ENCODE assay signal across 22 cellular contexts in the genomic region with DNA sequence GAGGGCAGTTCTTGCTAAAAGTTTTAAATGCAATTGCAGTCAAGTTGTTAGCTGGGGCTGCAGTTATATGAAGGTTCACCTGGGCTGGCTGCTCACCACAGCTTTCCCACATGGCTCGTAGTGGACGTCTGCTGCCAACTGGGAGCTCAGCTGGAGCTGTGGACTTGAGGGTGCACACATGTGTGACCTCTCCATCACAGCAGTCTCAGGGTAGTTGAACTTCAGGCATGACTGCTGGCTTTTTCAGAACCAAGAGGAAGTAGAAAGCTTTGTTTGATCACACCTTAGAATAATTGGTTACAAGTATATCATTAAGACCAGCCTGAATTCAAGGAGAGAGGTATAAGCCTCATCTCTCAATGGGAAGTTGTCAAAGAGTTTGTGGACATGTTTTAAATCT.
DNase-seq lines count a peak whose midpoint lies in the region; ATAC-seq and TF ChIP-seq lines count a peak whose summit lies in the region.
"Had no signal": no experiment of that assay in that cellular context is flagged by ENCODE, and none has a peak within 500 bp of the region (broad histone marks: within the 10 kb centered on the region; RNA-seq: fewer than 3 reads in every experiment).

No MANE protein-coding gene starts in this region.

- WGBS in prostate gland = 80% methylated on average over 2 of the region's 2 CpGs

- no peak overlapping the region for H3K27ac ChIP-seq in prostate gland
- H3K27ac ChIP-seq: 22Rv1, lower lobe of right lung, PC-9 had no signal

- in situ Hi-C loops in GM13977 (cut with MboI; ENCODE audit: low pct_unique_long_range_greater_than_20kb, low sequenced_read_pairs, unreplicated experiment) = no loop called here

- ATAC-seq in GM21390 (IDR thresholded peaks at IDR 0.05; ENCODE audit: unreplicated experiment) (peak; percentile 40), HG03432 (IDR thresholded peaks at IDR 0.05; ENCODE audit: unreplicated experiment) (peak; percentile 54)
- ATAC-seq in stimulated activated naive B cell treated with anti-CD40 and anti-IgM and Interleukin-4, amounts not matched to agents 10 μg/mL and 1 μg/mL and 100 μg/mL, for 72 hours (replicated peaks) = peak; percentile 38 to 60
- ATAC-seq: activated CD8-positive, alpha-beta memory T cell treated with anti-CD3 and anti-CD28 coated beads, Interleukin-2, amount 10 ng/mL, durations not matched to agents 7 days and 5 days; lower lobe of right lung had no signal

- peak; percentile 1 for DNase-seq in DMS53 (lab: John Stamatoyannopoulos, UW)
- no peak for DNase-seq in DMS53 treated with DMSO at 0.1 percent for 48 hours (lab: John Stamatoyannopoulos, UW; ENCODE audit: unreplicated experiment)
- DNase-seq in stimulated activated naive B cell treated with anti-CD40 and anti-IgM and Interleukin-4, amounts not matched to agents 10 μg/mL and 1 μg/mL and 100 μg/mL, for 72 hours = no peak
- no peak for DNase-seq in HCEC 1CT
- no peak for DNase-seq in GM13977 (ENCODE audit: low spot score)
- no peak for DNase-seq in prostate gland (ENCODE audit: low spot score)
- DNase-seq: activated CD4-positive, alpha-beta T cell treated with anti-CD3 and anti-CD28 coated beads for 48 hours; activated CD8-positive, alpha-beta memory T cell treated with anti-CD3 and anti-CD28 coated beads, Interleukin-2, amount 10 ng/mL, durations not matched to agents 7 days and 5 days; activated naive CD8-positive, alpha-beta T cell treated with anti-CD3 and anti-CD28 coated beads, Interleukin-2, amount 10 ng/mL, durations not matched to agents 7 days and 5 days; AML-193; Caco-2; effector CD8-positive, alpha-beta T cell; foreskin melanocyte; GOT3; IMR-90; lower lobe of right lung; NCI-H524; occipital lobe; PC-9 had no signal

- intact Hi-C loops in prostate gland (cut with DNase I) = no loop called here

- no peaks in the 10 kb centered on the region for H3K4me1 ChIP-seq in prostate gland (replicated peaks)
- H3K4me1 ChIP-seq: Caco-2, lower lobe of right lung had no signal

- peaks cover 19 to 60% of the 10 kb centered on the region in 2 donors for H3K4me1 Mint-ChIP-seq in stimulated activated naive B cell treated with anti-CD40 and anti-IgM and Interleukin-4, amounts not matched to agents 10 μg/mL and 1 μg/mL and 100 μg/mL, for 72 hours
- H3K4me1 Mint-ChIP-seq: activated CD8-positive, alpha-beta memory T cell treated with anti-CD3 and anti-CD28 coated beads, Interleukin-2, amount 10 ng/mL, durations not matched to agents 7 days and 5 days; activated naive CD8-positive, alpha-beta T cell treated with anti-CD3 and anti-CD28 coated beads, Interleukin-2, amount 10 ng/mL, durations not matched to agents 7 days and 5 days had no signal

- H3K4me3 ChIP-seq in prostate gland = no peak overlapping the region
- H3K4me3 ChIP-seq: lower lobe of right lung, PC-9 had no signal

- no peaks in the 10 kb centered on the region for H3K27me3 Mint-ChIP-seq in stimulated activated naive B cell treated with anti-CD40 and anti-IgM and Interleukin-4, amounts not matched to agents 10 μg/mL and 1 μg/mL and 100 μg/mL, for 72 hours
- H3K27me3 Mint-ChIP-seq: activated CD8-positive, alpha-beta memory T cell treated with anti-CD3 and anti-CD28 coated beads, Interleukin-2, amount 10 ng/mL, durations not matched to agents 7 days and 5 days; activated naive CD8-positive, alpha-beta T cell treated with anti-CD3 and anti-CD28 coated beads, Interleukin-2, amount 10 ng/mL, durations not matched to agents 7 days and 5 days had no signal

- peaks cover 0 to 4% of the 10 kb centered on the region in 2 donors for H3K36me3 Mint-ChIP-seq in stimulated activated naive B cell treated with anti-CD40 and anti-IgM and Interleukin-4, amounts not matched to agents 10 μg/mL and 1 μg/mL and 100 μg/mL, for 72 hours
- H3K36me3 Mint-ChIP-seq: activated CD8-positive, alpha-beta memory T cell treated with anti-CD3 and anti-CD28 coated beads, Interleukin-2, amount 10 ng/mL, durations not matched to agents 7 days and 5 days; activated naive CD8-positive, alpha-beta T cell treated with anti-CD3 and anti-CD28 coated beads, Interleukin-2, amount 10 ng/mL, durations not matched to agents 7 days and 5 days had no signal

- TF ChIP-seq CTCF in GM13977 (IDR thresholded peaks at IDR 0.05; ENCODE audit: extremely low read depth, insufficient read depth, missing control alignments) (no peak), prostate gland (IDR thresholded peaks at IDR 0.05) (no peak)

- no peaks in the 10 kb centered on the region for H3K27me3 ChIP-seq in prostate gland (replicated peaks; ENCODE audit: insufficient read depth)

- peak overlapping the region in 1 of 2 donors; percentile 68 for H3K4me3 Mint-ChIP-seq in stimulated activated naive B cell treated with anti-CD40 and anti-IgM and Interleukin-4, amounts not matched to agents 10 μg/mL and 1 μg/mL and 100 μg/mL, for 72 hours
- H3K4me3 Mint-ChIP-seq: activated CD8-positive, alpha-beta memory T cell treated with anti-CD3 and anti-CD28 coated beads, Interleukin-2, amount 10 ng/mL, durations not matched to agents 7 days and 5 days; activated naive CD8-positive, alpha-beta T cell treated with anti-CD3 and anti-CD28 coated beads, Interleukin-2, amount 10 ng/mL, durations not matched to agents 7 days and 5 days had no signal

- no peaks in the 10 kb centered on the region for H3K36me3 ChIP-seq in prostate gland
- H3K36me3 ChIP-seq: lower lobe of right lung had no signal

- H3K9me3 Mint-ChIP-seq in stimulated activated naive B cell treated with anti-CD40 and anti-IgM and Interleukin-4, amounts not matched to agents 10 μg/mL and 1 μg/mL and 100 μg/mL, for 72 hours = peaks cover 0 to 3% of the 10 kb centered on the region in 2 donors

- no peak for TF ChIP-seq POLR2A in prostate gland (IDR thresholded peaks at IDR 0.05)

- H3K27ac Mint-ChIP-seq in stimulated activated naive B cell treated with anti-CD40 and anti-IgM and Interleukin-4, amounts not matched to agents 10 μg/mL and 1 μg/mL and 100 μg/mL, for 72 hours = no peak overlapping the region
- H3K27ac Mint-ChIP-seq: activated CD8-positive, alpha-beta memory T cell treated with anti-CD3 and anti-CD28 coated beads, Interleukin-2, amount 10 ng/mL, durations not matched to agents 7 days and 5 days; activated naive CD8-positive, alpha-beta T cell treated with anti-CD3 and anti-CD28 coated beads, Interleukin-2, amount 10 ng/mL, durations not matched to agents 7 days and 5 days had no signal

- H3K9me3 ChIP-seq in prostate gland = no peaks in the 10 kb centered on the region
- H3K9me3 ChIP-seq: Caco-2, lower lobe of right lung had no signal
